Comparison of ENCODE assay signal across 37 cellular contexts in the genomic region with DNA sequence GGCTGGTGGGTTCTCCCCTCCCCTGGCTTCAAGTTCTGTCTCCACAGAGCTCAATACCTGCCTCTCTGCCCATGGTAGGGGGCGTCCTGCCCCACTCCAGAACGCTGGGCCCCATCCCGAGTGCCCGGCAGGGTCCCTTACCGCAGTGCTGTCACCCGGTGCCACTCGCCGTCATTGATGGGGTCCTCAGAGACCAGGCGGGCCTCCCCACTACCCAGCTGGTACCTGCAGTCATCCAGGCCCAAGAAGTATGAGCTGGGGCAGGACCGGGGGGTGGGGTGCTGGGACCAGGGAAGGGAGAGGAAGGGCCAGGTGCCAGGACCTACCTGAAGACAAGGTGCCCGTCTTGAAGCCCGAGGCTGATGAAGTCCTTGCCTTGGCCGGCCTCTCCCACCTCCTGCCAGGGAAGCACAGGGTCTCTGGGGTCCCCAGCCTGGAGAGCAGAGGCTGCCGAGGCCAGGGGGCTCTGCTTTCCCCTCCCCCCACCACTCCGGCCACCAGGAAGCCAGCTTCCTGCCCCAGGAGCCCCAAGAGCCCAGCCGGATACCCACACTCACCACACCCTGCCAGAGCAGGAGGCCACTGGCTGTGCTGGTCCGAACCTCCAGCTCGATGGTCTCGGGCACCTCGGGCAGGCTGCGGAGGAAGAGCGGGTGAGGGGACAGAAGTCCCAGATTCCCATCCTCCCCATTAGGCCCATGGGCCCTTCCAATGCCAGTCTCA. TPM values are rescaled to one million over a fixed set of nuclear protein-coding genes. Genes with fewer than 3 reads are reported as not detected.
"Had no signal": no experiment of that assay in that cellular context is flagged by ENCODE, and none has a peak within 500 bp of the region (broad histone marks: within the 10 kb centered on the region; RNA-seq: fewer than 3 reads in every experiment).

No MANE protein-coding gene starts in this region.

- H3K4me1 ChIP-seq: foreskin keratinocyte, parathyroid adenoma, right atrium auricular region, suprapubic skin, tibial artery, upper lobe of right lung had no signal

- FAIRE-seq: bronchial epithelial cell, endothelial cell of umbilical vein had no signal

- ATAC-seq: activated CD4-positive, alpha-beta T cell treated with anti-CD3 and anti-CD28 coated beads for 36 hours; activated CD8-positive, alpha-beta memory T cell treated with anti-CD3 and anti-CD28 coated beads, Interleukin-2, amount 10 ng/mL, durations not matched to agents 7 days and 5 days; activated CD8-positive, alpha-beta T cell treated with anti-CD3 and anti-CD28 coated beads, Interleukin-2, amount 10 ng/mL, durations not matched to agents 7 days and 5 days; activated T-cell treated with anti-CD3 and anti-CD28 coated beads, Interleukin-2, amount 50 U/mL, for 72 hours; effector memory CD8-positive, alpha-beta T cell; foreskin keratinocyte; mucosa of descending colon; upper lobe of right lung had no signal

- H3K4me3 Mint-ChIP-seq: activated CD4-positive, alpha-beta T cell treated with anti-CD3 and anti-CD28 coated beads for 36 hours; activated CD8-positive, alpha-beta memory T cell treated with anti-CD3 and anti-CD28 coated beads, Interleukin-2, amount 10 ng/mL, durations not matched to agents 7 days and 5 days; activated CD8-positive, alpha-beta T cell treated with anti-CD3 and anti-CD28 coated beads, Interleukin-2, amount 10 ng/mL, durations not matched to agents 7 days and 5 days; activated naive CD8-positive, alpha-beta T cell; activated T-cell treated with anti-CD3 and anti-CD28 coated beads, Interleukin-2, amount 50 U/mL, for 72 hours; central memory CD8-positive, alpha-beta T cell; effector memory CD8-positive, alpha-beta T cell; T-helper 2 cell treated with Interferon-gamma antibody and Interleukin-4, amounts not matched to agents 5 μg/mL and 100 μg/mL, for 36 hours had no signal

- H3K4me1 Mint-ChIP-seq: activated CD4-positive, alpha-beta T cell treated with anti-CD3 and anti-CD28 coated beads for 36 hours; activated CD8-positive, alpha-beta memory T cell treated with anti-CD3 and anti-CD28 coated beads, Interleukin-2, amount 10 ng/mL, durations not matched to agents 7 days and 5 days; central memory CD8-positive, alpha-beta T cell had no signal

- H3K9ac ChIP-seq: parathyroid adenoma had no signal

- H3K27ac ChIP-seq: dorsolateral prefrontal cortex, foreskin keratinocyte, parathyroid adenoma, right atrium auricular region, suprapubic skin, tibial artery, upper lobe of right lung had no signal

- H3K9me3 ChIP-seq: esophagus muscularis mucosa, mucosa of descending colon, right atrium auricular region, suprapubic skin, tibial artery, upper lobe of right lung had no signal

- H3K4me2 ChIP-seq: smooth muscle cell had no signal

- H3K4me3 ChIP-seq: dorsolateral prefrontal cortex, esophagus muscularis mucosa, mucosa of descending colon, right atrium auricular region, smooth muscle cell, suprapubic skin, tibial artery, upper lobe of right lung had no signal

- H2AFZ ChIP-seq: parathyroid adenoma had no signal

- H3K27me3 Mint-ChIP-seq: activated CD4-positive, alpha-beta T cell treated with anti-CD3 and anti-CD28 coated beads for 36 hours; activated CD8-positive, alpha-beta memory T cell treated with anti-CD3 and anti-CD28 coated beads, Interleukin-2, amount 10 ng/mL, durations not matched to agents 7 days and 5 days; activated naive CD8-positive, alpha-beta T cell had no signal

- H3K27ac Mint-ChIP-seq: activated CD4-positive, alpha-beta T cell treated with anti-CD3 and anti-CD28 coated beads for 36 hours; activated CD8-positive, alpha-beta memory T cell treated with anti-CD3 and anti-CD28 coated beads, Interleukin-2, amount 10 ng/mL, durations not matched to agents 7 days and 5 days; activated CD8-positive, alpha-beta T cell treated with anti-CD3 and anti-CD28 coated beads, Interleukin-2, amount 10 ng/mL, durations not matched to agents 7 days and 5 days; activated naive CD8-positive, alpha-beta T cell; activated T-cell treated with anti-CD3 and anti-CD28 coated beads, Interleukin-2, amount 50 U/mL, for 72 hours; T-helper 2 cell treated with Interferon-gamma antibody and Interleukin-4, amounts not matched to agents 5 μg/mL and 100 μg/mL, for 36 hours had no signal

- H3K9me3 Mint-ChIP-seq: activated T-cell treated with anti-CD3 and anti-CD28 coated beads, Interleukin-2, amount 50 U/mL, for 72 hours; central memory CD8-positive, alpha-beta T cell; effector memory CD8-positive, alpha-beta T cell; T-helper 2 cell treated with Interferon-gamma antibody and Interleukin-4, amounts not matched to agents 5 μg/mL and 100 μg/mL, for 36 hours had no signal

- DNase-seq: activated CD4-positive, alpha-beta T cell treated with anti-CD3 and anti-CD28 coated beads for 36 hours; activated CD4-positive, CD25-positive, alpha-beta regulatory T cell; activated CD8-positive, alpha-beta memory T cell treated with anti-CD3 and anti-CD28 coated beads, Interleukin-2, amount 10 ng/mL, durations not matched to agents 7 days and 5 days; activated CD8-positive, alpha-beta T cell treated with anti-CD3 and anti-CD28 coated beads, Interleukin-2, amount 10 ng/mL, durations not matched to agents 7 days and 5 days; activated naive CD4-positive, alpha-beta T cell treated with Interleukin-2 at 50 U/mL for 16 hours; activated T-cell treated with anti-CD3 and anti-CD28 coated beads for 4 hours; activated T-cell treated with anti-CD3 and anti-CD28 coated beads, Interleukin-2, amount 50 U/mL, for 72 hours; anterior cingulate cortex; dorsolateral prefrontal cortex; effector memory CD8-positive, alpha-beta T cell; foreskin keratinocyte; islet precursor cell; left ventricle myocardium superior; mucosa of descending colon; nucleus accumbens; stimulated activated CD4-positive, alpha-beta T cell treated with anti-CD3 and anti-CD28 coated beads, Interleukin-1b, Interleukin-23, amount 100 ng/mL, for 48 hours; stimulated activated CD4-positive, alpha-beta T cell treated with anti-CD3 and anti-CD28 coated beads, Interleukin-4, amount 100 ng/mL, for 4 hours; stimulated activated CD8-positive, alpha-beta memory T cell treated with anti-CD3 and anti-CD28 coated beads, Interleukin-4, amount 100 ng/mL, for 48 hours; stimulated activated naive CD4-positive, alpha-beta T cell; T-helper 1 cell; tibial artery; upper lobe of right lung had no signal

- H3K27me3 ChIP-seq: dorsolateral prefrontal cortex, esophagus muscularis mucosa, foreskin keratinocyte, right atrium auricular region, suprapubic skin, tibial artery, upper lobe of right lung had no signal

- H3K36me3 Mint-ChIP-seq: activated CD8-positive, alpha-beta memory T cell treated with anti-CD3 and anti-CD28 coated beads, Interleukin-2, amount 10 ng/mL, durations not matched to agents 7 days and 5 days; activated naive CD8-positive, alpha-beta T cell had no signal

RNA-seq across cellular contexts. Expression of a gene that starts 12.1 kb away (rescaled TPM):
- total RNA-seq: activated CD8-positive, alpha-beta memory T cell treated with anti-CD3 and anti-CD28 coated beads, Interleukin-2, amount 10 ng/mL, durations not matched to agents 7 days and 5 days; activated CD8-positive, alpha-beta T cell treated with anti-CD3 and anti-CD28 coated beads, Interleukin-2, amount 10 ng/mL, durations not matched to agents 7 days and 5 days; bronchial epithelial cell; esophagus muscularis mucosa; foreskin keratinocyte; glomerular endothelial cell; lung microvascular endothelial cell; myocyte; pulmonary artery endothelial cell; right atrium auricular region had no signal
- polyA plus RNA-seq: endothelial cell of umbilical vein, neural cell had no signal
